In genomic region chr1:6603424-6603850, GRCh38 we compare ENCODE assay signal across 9 cellular contexts. TPM values are rescaled to one million over a fixed set of nuclear protein-coding genes. Genes with fewer than 3 reads are reported as not detected.
DNase-seq lines count a peak whose midpoint lies in the region; ATAC-seq, FAIRE-seq and TF ChIP-seq lines count a peak whose summit lies in the region.
"Had no signal": no experiment of that assay in that cellular context is flagged by ENCODE, and none has a peak within 500 bp of the region (broad histone marks: within the 10 kb centered on the region; RNA-seq: fewer than 3 reads in every experiment).

No MANE protein-coding gene starts in this region.

- H3K27ac ChIP-seq in SJSA1 (peak overlapping the region; percentile 89), right cardiac atrium (ENCODE audit: low read length) (peak overlapping the region; percentile 94)

- FAIRE-seq in GM12891 (lab: Jason Lieb, UNC) = peak; percentile 64

- peak; percentile 22 for ATAC-seq in HG02973 (IDR thresholded peaks at IDR 0.05; ENCODE audit: unreplicated experiment)
- ATAC-seq in right cardiac atrium = peak; percentile 39 to 62
- ATAC-seq in HG03521 (IDR thresholded peaks at IDR 0.05; ENCODE audit: unreplicated experiment) = no peak

- intact Hi-C loops in right cardiac atrium (cut with DNase I) = no loop called here

- H3K9me3 ChIP-seq in SJSA1 (replicated peaks) (no peaks in the 10 kb centered on the region), adipocyte (ENCODE audit: control insufficient read depth, low read length) (no peaks in the 10 kb centered on the region), right cardiac atrium (ENCODE audit: control insufficient read depth, low read length) (no peaks in the 10 kb centered on the region)

- WGBS in right cardiac atrium = under 1% methylated on average over 29 of the region's 29 CpGs

- H3K4me3 ChIP-seq in SJSA1 (peak overlapping the region; percentile 66), adipocyte (ENCODE audit: low read length) (peak overlapping the region; percentile 80), right cardiac atrium (ENCODE audit: low read length) (peak overlapping the region; percentile 73), retinal pigment epithelial cell (ENCODE audit: low read length) (peak overlapping the region; percentile 46)

- H3K27me3 ChIP-seq in SJSA1 (replicated peaks) (no peaks in the 10 kb centered on the region), adipocyte (replicated peaks; ENCODE audit: control insufficient read depth, insufficient read depth, low read length) (no peaks in the 10 kb centered on the region), right cardiac atrium (ENCODE audit: control insufficient read depth, insufficient read depth) (no peaks in the 10 kb centered on the region)

- peak overlapping the region; percentile 96 for H3K9ac ChIP-seq in adipocyte (ENCODE audit: low read length)

- no peak for TF ChIP-seq CTCF in retinal pigment epithelial cell (conservative IDR thresholded peaks at IDR 0.05; ENCODE audit: low read depth, low read length)

- peaks cover 11% of the 10 kb centered on the region for H3K36me3 ChIP-seq in SJSA1
- H3K36me3 ChIP-seq in adipocyte (ENCODE audit: control insufficient read depth, insufficient read depth, low read length, severe bottlenecking) = peaks cover 8% of the 10 kb centered on the region

- peaks cover 42% of the 10 kb centered on the region for H3K4me1 ChIP-seq in SJSA1 (replicated peaks)
- H3K4me1 ChIP-seq in adipocyte (ENCODE audit: control insufficient read depth, insufficient read depth, low read length) = peaks cover 29% of the 10 kb centered on the region
- peaks cover 11% of the 10 kb centered on the region for H3K4me1 ChIP-seq in right cardiac atrium (ENCODE audit: control insufficient read depth, insufficient read depth, low read length)

- no peak for DNase-seq in GM12891 (ENCODE audit: insufficient read length, low spot score)
- peak in 1 of 2 experiments; percentile 73 for DNase-seq in SJSA1 (ENCODE audit: low read depth in 1 of 2, low spot score in 2 of 2)
- peak; percentile 82 for DNase-seq in adipocyte (ENCODE audit: low read depth)
- DNase-seq in right cardiac atrium = peak; percentile 78 to 87 (median 86)
- DNase-seq in retinal pigment epithelial cell (ENCODE audit: low read depth) = peak; percentile 73
- DNase-seq in NCI-H1930 (lab: John Stamatoyannopoulos, UW) = no peak

- no peak; the same call in 1 of the 2 replicates for TF ChIP-seq POLR2A in GM12891 (IDR thresholded peaks at IDR 0.05; ENCODE audit: low read depth, low read length)

TF ChIP-seq in GM12891, 5 proteins besides CTCF, POLR2A, EP300 and RAD21:
- TF ChIP-seq POU2F2 (IDR thresholded peaks at IDR 0.05; ENCODE audit: low read depth, low read length) (no peak), POLR2AphosphoS5 (IDR thresholded peaks at IDR 0.05; ENCODE audit: low read depth, low read length) (0 out of 2 replicates have a peak, but pooled peaks have one; percentile 34), TAF1 (IDR thresholded peaks at IDR 0.05; ENCODE audit: low read depth, low read length) (peak; percentile 38; the same call in 1 of the 2 replicates)

RNA-seq across cellular contexts. Expression of gene KLHL21, which starts 0.8 kb away (rescaled TPM):
- polyA plus RNA-seq in GM12891 (2012; ENCODE audit: low read depth, missing spikeins) = 6.0 TPM
- total RNA-seq in SJSA1 (2014; rRNA removed; shearing (Covaris generic)) = 19.9 and 26.4 TPM in 2 replicates
- total RNA-seq in right cardiac atrium = 10 to 100 TPM; 54.9 to 71.3 (median 65.9) TPM
- polyA plus RNA-seq in right cardiac atrium = 57.7 TPM

RNA-seq across cellular contexts. Expression of gene PHF13, which starts 10.1 kb away (rescaled TPM):
- 11.0 TPM for polyA plus RNA-seq in GM12891 (2012; ENCODE audit: low read depth, missing spikeins)
- 17.6 and 18.0 TPM in 2 replicates for total RNA-seq in SJSA1 (2014; rRNA removed; shearing (Covaris generic))
- total RNA-seq in right cardiac atrium = 1 to 10 TPM; 6.4 to 9.7 (median 7.9) TPM
- polyA plus RNA-seq in right cardiac atrium = 4.8 TPM

RNA-seq across cellular contexts. Expression of gene THAP3, which starts 21.2 kb away (rescaled TPM):
- 13.1 TPM for polyA plus RNA-seq in GM12891 (2012; ENCODE audit: low read depth, missing spikeins)
- total RNA-seq in SJSA1 (2014; rRNA removed; shearing (Covaris generic)) = 28.8 and 29.0 TPM in 2 replicates
- total RNA-seq in right cardiac atrium = 10 to 100 TPM; 10.2 to 17.9 (median 14.3) TPM
- 20.8 TPM for polyA plus RNA-seq in right cardiac atrium

RNA-seq across cellular contexts. Expression of gene ZBTB48, which starts 23.6 kb away (rescaled TPM):
- 14.1 TPM for polyA plus RNA-seq in GM12891 (2012; ENCODE audit: low read depth, missing spikeins)
- 13.4 and 32.5 TPM in 2 replicates for total RNA-seq in SJSA1 (2014; rRNA removed; shearing (Covaris generic))
- total RNA-seq in right cardiac atrium = 10 to 100 TPM; 11.3 to 18.4 (median 15.0) TPM
- 14.7 TPM for polyA plus RNA-seq in right cardiac atrium

RNA-seq across cellular contexts. Expression of gene TAS1R1, which starts 48.3 kb away (rescaled TPM):
- 0.21 TPM for polyA plus RNA-seq in GM12891 (2012; ENCODE audit: low read depth, missing spikeins)
- total RNA-seq in SJSA1 (2014; rRNA removed; shearing (Covaris generic)) = not detected in 2 replicates
- total RNA-seq in right cardiac atrium = not detected
- polyA plus RNA-seq in right cardiac atrium = not detected
- total RNA-seq: glomerular endothelial cell had no signal

Comparison
In these comparisons a context has a peak if more than half of its experiments do, and no peak if none do; other contexts are left out.
1. DNase-seq: peak in adipocyte (single experiment), right cardiac atrium (3 of 3) and retinal pigment epithelial cell (single experiment); none in GM12891 (single experiment) and NCI-H1930 (0 of 2).
2. Peak in every context shown above with its lines, with median percentiles within 50 percentile points of each other: H3K4me3 ChIP-seq.